ENCODE assay signal across 19 cellular contexts in genomic region chr11:126226334-126227084, GRCh38. TPM values are rescaled to one million over a fixed set of nuclear protein-coding genes. Genes with fewer than 3 reads are reported as not detected.
DNase-seq lines count a peak whose midpoint lies in the region; ATAC-seq, FAIRE-seq and TF ChIP-seq lines count a peak whose summit lies in the region.
"Had no signal": no experiment of that assay in that cellular context is flagged by ENCODE, and none has a peak within 500 bp of the region (broad histone marks: within the 10 kb centered on the region; RNA-seq: fewer than 3 reads in every experiment).

No MANE protein-coding gene starts in this region.

- H3K4me3 ChIP-seq in left ventricle myocardium inferior (no peak overlapping the region), right atrium auricular region (no peak overlapping the region), HL-60 (replicated peaks; ENCODE audit: insufficient read depth, low read length) (no peak overlapping the region), K562 (no peak overlapping the region)
- H3K4me3 ChIP-seq: BLaER1 treated with 17β-estradiol and CSF1 and Interleukin-3, amounts not matched to agents 10 nM and 100 nM; GM23338 had no signal

- no peaks in the 10 kb centered on the region for H3K9me1 ChIP-seq in K562 (ENCODE audit: control insufficient read depth, insufficient read depth, low read length)

- no peak for TF ChIP-seq EP300 in K562 (IDR thresholded peaks at IDR 0.05; ENCODE audit: low read length)

- in situ Hi-C loops in K562 (cut with MboI): no loop called here

- TF ChIP-seq POLR2A in K562 (conservative IDR thresholded peaks at IDR 0.05): no peak

- peak; percentile 51 for ATAC-seq in K562
- ATAC-seq: GM23338, HCT116 had no signal

- 74% methylated on average over 9 of the region's 15 CpGs for WGBS in K562 (ENCODE audit: insufficient coverage, low coverage, missing lambda C conversion rate)

- H3K36me3 ChIP-seq in left ventricle myocardium inferior (no peaks in the 10 kb centered on the region), right atrium auricular region (peaks cover 13% of the 10 kb centered on the region), K562 (ENCODE audit: control insufficient read depth, insufficient read depth, low read length) (peaks cover 12% of the 10 kb centered on the region)

- intact Hi-C loops in left ventricle myocardium inferior (cut with micrococcal nuclease): no loop called here
- intact Hi-C loops in K562 (cut with micrococcal nuclease): no loop called here

- no peaks in the 10 kb centered on the region for H3K27me3 ChIP-seq in left ventricle myocardium inferior (ENCODE audit: low read depth)
- no peaks in the 10 kb centered on the region for H3K27me3 ChIP-seq in right atrium auricular region
- no peaks in the 10 kb centered on the region for H3K27me3 ChIP-seq in HL-60 (ENCODE audit: insufficient read depth, poor library complexity, severe bottlenecking)
- no peaks in the 10 kb centered on the region for H3K27me3 ChIP-seq in K562 (ENCODE audit: control insufficient read depth in 2 of 2, insufficient read depth in 2 of 2, low read length in 2 of 2)
- H3K27me3 ChIP-seq: BLaER1 treated with 17β-estradiol and CSF1 and Interleukin-3, amounts not matched to agents 10 nM and 100 nM had no signal

- peaks cover 38% of the 10 kb centered on the region; the same call in 2 of the 3 replicates for H3K79me2 ChIP-seq in K562 (ENCODE audit: control insufficient read depth, insufficient read depth, low read length)

- DNase-seq in left ventricle myocardium inferior (no peak), right atrium auricular region (ENCODE audit: low spot score) (no peak), HL-60 (ENCODE audit: low read depth in 1 of 2, low spot score in 1 of 2) (peak; percentile 7 to 24), K562 (ENCODE audit: extremely low read depth in 1 of 4, low spot score in 3 of 4) (no peak), germinal center (ENCODE audit: low spot score) (no peak), NCI-H2171 treated with DMSO at 0.1 percent for 48 hours (lab: John Stamatoyannopoulos, UW) (no peak)
- DNase-seq: CD4-positive, CD25-positive, alpha-beta regulatory T cell; CD8-positive, alpha-beta memory T cell; COR-L47; DMS 273 treated with DMSO at 0.1 percent for 48 hours; HFFc6 had no signal

- no peaks in the 10 kb centered on the region for H3K9me3 ChIP-seq in left ventricle myocardium inferior (replicated peaks)
- H3K9me3 ChIP-seq in right atrium auricular region: no peaks in the 10 kb centered on the region
- H3K9me3 ChIP-seq in K562 (replicated peaks; ENCODE audit: control insufficient read depth, insufficient read depth, low read depth, low read length): no peaks in the 10 kb centered on the region

- TF ChIP-seq CTCF in left ventricle myocardium inferior (IDR thresholded peaks at IDR 0.05; ENCODE audit: borderline replicate concordance): no peak
- TF ChIP-seq CTCF in right atrium auricular region (IDR thresholded peaks at IDR 0.05): no peak
- no peak for TF ChIP-seq CTCF in HL-60 (IDR thresholded peaks at IDR 0.05; ENCODE audit: insufficient read depth, low read length)
- no peak for TF ChIP-seq CTCF in K562 (IDR thresholded peaks at IDR 0.05 in 2 of 3, conservative IDR thresholded peaks at IDR 0.05 in 1 of 3; ENCODE audit: insufficient read depth in 2 of 3, low read depth in 1 of 3, low read length in 3 of 3)

- CTCF ChIA-PET in K562 (lab: Yijun Ruan, JAX; ENCODE audit: low intra/inter-chr PET ratio): no interaction called here

- no peaks in the 10 kb centered on the region for H4K20me1 ChIP-seq in K562 (replicated peaks; ENCODE audit: control insufficient read depth, insufficient read depth, low read length)

- BruUV-seq in K562 (replicated peaks; lab: Mats Ljungman, UMichigan): no TSS peak

- POLR2A ChIA-PET in K562 (lab: Yijun Ruan, JAX): interaction anchor here (1.5 to 1.9 kb wide), 2 partner anchors 13 to 14 kb away, joined by 5 read pairs; no protein-coding TSS in a partner anchor

- no peak overlapping the region for H3K9ac ChIP-seq in K562 (ENCODE audit: insufficient read depth in 1 of 2, low read depth in 2 of 2, low read length in 2 of 2)
- H3K9ac ChIP-seq: BLaER1 treated with 17β-estradiol and CSF1 and Interleukin-3, amounts not matched to agents 10 nM and 100 nM had no signal

- peak overlapping the region; percentile 32; the same call in 1 of the 2 replicates for H3K4me2 ChIP-seq in K562 (ENCODE audit: insufficient read depth, low read length)
- H3K4me2 ChIP-seq: BLaER1 treated with 17β-estradiol and CSF1 and Interleukin-3, amounts not matched to agents 10 nM and 100 nM; GM23338 had no signal

- peak overlapping the region; percentile 28 for H3K27ac ChIP-seq in left ventricle myocardium inferior (replicated peaks)
- H3K27ac ChIP-seq in right atrium auricular region: no peak overlapping the region
- H3K27ac ChIP-seq in HL-60 (replicated peaks): peak overlapping the region; percentile 62
- peak overlapping the region; percentile 70 for H3K27ac ChIP-seq in K562 (ENCODE audit: extremely low read depth, low read depth, low read length)
- H3K27ac ChIP-seq: BLaER1 treated with 17β-estradiol and CSF1 and Interleukin-3, amounts not matched to agents 10 nM and 100 nM had no signal

- H3K4me1 ChIP-seq in left ventricle myocardium inferior (peaks cover 21% of the 10 kb centered on the region), right atrium auricular region (peaks cover 0 to under 1% of the 10 kb centered on the region in 2 donors), K562 (replicated peaks in 1 of 2; ENCODE audit: control insufficient read depth in 2 of 2, insufficient read depth in 2 of 2, low read length in 2 of 2) (no peaks in the 10 kb centered on the region; a peak in 2 of 5 replicates)

- no peak for FAIRE-seq in K562 (lab: Jason Lieb, UNC)
- FAIRE-seq: G401.6, GM12892, GM18507, H54, HTR-8/SVneo had no signal

- H2AFZ ChIP-seq in K562 (ENCODE audit: low read depth, low read length): peak overlapping the region; percentile 78
- H2AFZ ChIP-seq: GM23338 had no signal

- no peak for TF ChIP-seq RAD21 in K562 (CRISPR knock-in tag; conservative IDR thresholded peaks at IDR 0.05 in 1 of 2, IDR thresholded peaks at IDR 0.05 in 1 of 2)

RNA-seq across cellular contexts. Expression of gene FAM118B, which starts 14.9 kb away (rescaled TPM):
- 26.7 TPM for total RNA-seq in left ventricle myocardium inferior
- total RNA-seq in right atrium auricular region: 10 to 100 TPM; 16.0 to 16.3 TPM
- total RNA-seq in K562 (2011; cell fraction: chromatin; rRNA removed; ENCODE audit: low replicate concordance): 19.2 and 31.7 TPM in 2 replicates
- 10.5 and 13.8 TPM in 2 replicates for total RNA-seq in K562 (2011; cell fraction: nucleolus; rRNA removed)
- total RNA-seq in K562 (2011; cell fraction: nucleoplasm; rRNA removed): 20.2 and 35.6 TPM in 2 replicates
- total RNA-seq in K562 (2014; rRNA removed): 12.0 and 15.0 TPM in 2 replicates
- total RNA-seq in K562 (2014; rRNA removed; fragmentation: Illumina TruSeq; extraction: Trizol): 22.1 and 25.1 TPM in 2 replicates
- total RNA-seq in K562 (2015; rRNA removed; fragmentation: Illumina TruSeq; extraction: Trizol): 23.4 and 27.3 TPM in 2 replicates
- total RNA-seq in K562 (2021): 17.8 and 19.0 TPM in 2 replicates
- polyA plus RNA-seq in K562 (2011; rRNA removed): 12.4 and 23.9 TPM in 2 replicates
- polyA plus RNA-seq in K562 (2011; cell fraction: cytosol; rRNA removed): 7.1 and 7.7 TPM in 2 replicates
- polyA plus RNA-seq in K562 (2011; cell fraction: nucleus; rRNA removed): 6.8 and 7.1 TPM in 2 replicates
- 11.3 and 18.0 TPM in 2 replicates for polyA plus RNA-seq in K562 (2012)
- 17.6 and 20.0 TPM in 2 replicates for polyA plus RNA-seq in K562 (2014; fragmentation: Illumina TruSeq; extraction: Trizol)
- 10 to 100 TPM; 31.8 to 49.0 TPM for polyA plus RNA-seq in K562 (2014; fragmentation: Nextera tagmentation; extraction: Ambion mirVana)
- 13.8 and 17.2 TPM in 2 replicates for polyA plus RNA-seq in K562 (2014; rRNA removed)
- polyA minus RNA-seq in K562 (2011; rRNA and poly(A)+ RNA removed): 12.1 and 15.2 TPM in 2 replicates
- 4.2 and 5.3 TPM in 2 replicates for polyA minus RNA-seq in K562 (2011; cell fraction: cytosol; rRNA and poly(A)+ RNA removed)
- 7.8 and 9.3 TPM in 2 replicates for polyA minus RNA-seq in K562 (2011; cell fraction: nucleus; rRNA and poly(A)+ RNA removed)

RNA-seq across cellular contexts. Expression of gene RPUSD4, which starts 15.1 kb away (rescaled TPM):
- 37.6 TPM for total RNA-seq in left ventricle myocardium inferior
- total RNA-seq in right atrium auricular region: 10 to 100 TPM; 13.3 to 14.3 TPM
- total RNA-seq in K562 (2011; cell fraction: chromatin; rRNA removed; ENCODE audit: low replicate concordance): 67.3 and 72.3 TPM in 2 replicates
- total RNA-seq in K562 (2011; cell fraction: nucleolus; rRNA removed): 44.7 and 53.4 TPM in 2 replicates
- 62.1 and 73.7 TPM in 2 replicates for total RNA-seq in K562 (2011; cell fraction: nucleoplasm; rRNA removed)
- 37.6 and 43.1 TPM in 2 replicates for total RNA-seq in K562 (2014; rRNA removed)
- 36.2 and 42.6 TPM in 2 replicates for total RNA-seq in K562 (2014; rRNA removed; fragmentation: Illumina TruSeq; extraction: Trizol)
- 36.5 and 39.0 TPM in 2 replicates for total RNA-seq in K562 (2015; rRNA removed; fragmentation: Illumina TruSeq; extraction: Trizol)
- total RNA-seq in K562 (2021): 45.8 and 47.8 TPM in 2 replicates
- polyA plus RNA-seq in K562 (2011; rRNA removed): 44.5 and 56.2 TPM in 2 replicates
- 43.7 and 51.9 TPM in 2 replicates for polyA plus RNA-seq in K562 (2011; cell fraction: cytosol; rRNA removed)
- polyA plus RNA-seq in K562 (2011; cell fraction: nucleus; rRNA removed): 48.9 and 90.2 TPM in 2 replicates
- 35.8 and 46.1 TPM in 2 replicates for polyA plus RNA-seq in K562 (2012)
- polyA plus RNA-seq in K562 (2014; fragmentation: Illumina TruSeq; extraction: Trizol): 44.6 and 51.7 TPM in 2 replicates
- 10 to 100 TPM; 27.4 to 52.8 TPM for polyA plus RNA-seq in K562 (2014; fragmentation: Nextera tagmentation; extraction: Ambion mirVana)
- polyA plus RNA-seq in K562 (2014; rRNA removed): 47.5 and 53.3 TPM in 2 replicates
- 79.2 and 130 TPM in 2 replicates for polyA minus RNA-seq in K562 (2011; rRNA and poly(A)+ RNA removed)
- 16.5 and 34.6 TPM in 2 replicates for polyA minus RNA-seq in K562 (2011; cell fraction: cytosol; rRNA and poly(A)+ RNA removed)
- 25.7 and 32.0 TPM in 2 replicates for polyA minus RNA-seq in K562 (2011; cell fraction: nucleus; rRNA and poly(A)+ RNA removed)

RNA-seq across cellular contexts. Expression of gene SRPRA, which starts 42.2 kb away (rescaled TPM):
- total RNA-seq in left ventricle myocardium inferior (64.2 TPM), right atrium auricular region (10 to 100 TPM; 70.3 to 91.9 TPM), K562 (2014; rRNA removed) (56.9 and 72.5 TPM in 2 replicates), K562 (2014; rRNA removed; fragmentation: Illumina TruSeq; extraction: Trizol) (68.8 and 73.6 TPM in 2 replicates), K562 (2015; rRNA removed; fragmentation: Illumina TruSeq; extraction: Trizol) (74.6 and 75.8 TPM in 2 replicates), K562 (2021) (108 and 112 TPM in 2 replicates)
- total RNA-seq in K562 (2011; cell fraction: chromatin; rRNA removed; ENCODE audit: low replicate concordance): 416 and 492 TPM in 2 replicates
- 234 TPM in 2 replicates for total RNA-seq in K562 (2011; cell fraction: nucleolus; rRNA removed)
- total RNA-seq in K562 (2011; cell fraction: nucleoplasm; rRNA removed): 263 and 270 TPM in 2 replicates
- polyA plus RNA-seq in K562 (2011; rRNA removed) (89.6 and 93.4 TPM in 2 replicates), K562 (2014; fragmentation: Illumina TruSeq; extraction: Trizol) (114 and 124 TPM in 2 replicates), K562 (2014; fragmentation: Nextera tagmentation; extraction: Ambion mirVana) (100 to 1,000 TPM in 1 of 2 experiments, 10 to 100 TPM in 1; 33.5 to 106 TPM), K562 (2014; rRNA removed) (78.0 and 80.0 TPM in 2 replicates)
- polyA plus RNA-seq in K562 (2011; cell fraction: cytosol; rRNA removed): 95.3 and 119 TPM in 2 replicates
- 205 and 262 TPM in 2 replicates for polyA plus RNA-seq in K562 (2011; cell fraction: nucleus; rRNA removed)
- 86.3 and 141 TPM in 2 replicates for polyA plus RNA-seq in K562 (2012)
- polyA minus RNA-seq in K562 (2011; rRNA and poly(A)+ RNA removed): 103 and 132 TPM in 2 replicates
- 50.4 and 71.8 TPM in 2 replicates for polyA minus RNA-seq in K562 (2011; cell fraction: cytosol; rRNA and poly(A)+ RNA removed)
- polyA minus RNA-seq in K562 (2011; cell fraction: nucleus; rRNA and poly(A)+ RNA removed): 97.2 and 106 TPM in 2 replicates

RNA-seq across cellular contexts. Expression of gene FOXRED1, which starts 42.4 kb away (rescaled TPM):
- total RNA-seq in left ventricle myocardium inferior (27.7 TPM), right atrium auricular region (10 to 100 TPM; 19.1 to 26.6 TPM), K562 (2014; rRNA removed) (52.4 and 62.7 TPM in 2 replicates), K562 (2014; rRNA removed; fragmentation: Illumina TruSeq; extraction: Trizol) (39.1 and 48.1 TPM in 2 replicates), K562 (2015; rRNA removed; fragmentation: Illumina TruSeq; extraction: Trizol) (53.1 and 55.2 TPM in 2 replicates), K562 (2021) (63.4 and 63.6 TPM in 2 replicates)
- total RNA-seq in K562 (2011; cell fraction: chromatin; rRNA removed; ENCODE audit: low replicate concordance): 196 and 237 TPM in 2 replicates
- total RNA-seq in K562 (2011; cell fraction: nucleolus; rRNA removed): 99.1 and 124 TPM in 2 replicates
- 161 and 215 TPM in 2 replicates for total RNA-seq in K562 (2011; cell fraction: nucleoplasm; rRNA removed)
- polyA plus RNA-seq in K562 (2011; rRNA removed) (58.6 and 83.5 TPM in 2 replicates), K562 (2014; fragmentation: Illumina TruSeq; extraction: Trizol) (73.3 and 80.3 TPM in 2 replicates), K562 (2014; fragmentation: Nextera tagmentation; extraction: Ambion mirVana) (10 to 100 TPM; 14.1 to 26.2 TPM), K562 (2014; rRNA removed) (93.2 and 94.4 TPM in 2 replicates)
- 81.0 and 172 TPM in 2 replicates for polyA plus RNA-seq in K562 (2011; cell fraction: cytosol; rRNA removed)
- 104 and 170 TPM in 2 replicates for polyA plus RNA-seq in K562 (2011; cell fraction: nucleus; rRNA removed)
- polyA plus RNA-seq in K562 (2012): 51.6 and 56.6 TPM in 2 replicates
- polyA minus RNA-seq in K562 (2011; rRNA and poly(A)+ RNA removed): 32.7 and 55.3 TPM in 2 replicates
- 15.6 and 31.4 TPM in 2 replicates for polyA minus RNA-seq in K562 (2011; cell fraction: cytosol; rRNA and poly(A)+ RNA removed)
- polyA minus RNA-seq in K562 (2011; cell fraction: nucleus; rRNA and poly(A)+ RNA removed): 31.7 and 34.6 TPM in 2 replicates

RNA-seq across cellular contexts. Expression of gene TIRAP, which starts 56.4 kb away (rescaled TPM):
- total RNA-seq in left ventricle myocardium inferior (6.0 TPM), right atrium auricular region (1 to 10 TPM; 6.3 to 7.4 TPM), K562 (2014; rRNA removed) (1.7 and 2.9 TPM in 2 replicates), K562 (2014; rRNA removed; fragmentation: Illumina TruSeq; extraction: Trizol) (3.0 and 3.7 TPM in 2 replicates), K562 (2015; rRNA removed; fragmentation: Illumina TruSeq; extraction: Trizol) (5.2 and 5.4 TPM in 2 replicates), K562 (2021) (5.3 and 6.2 TPM in 2 replicates)
- 6.0 and 9.3 TPM in 2 replicates for total RNA-seq in K562 (2011; cell fraction: chromatin; rRNA removed; ENCODE audit: low replicate concordance)
- total RNA-seq in K562 (2011; cell fraction: nucleolus; rRNA removed): 5.7 and 7.0 TPM in 2 replicates
- 5.2 and 5.5 TPM in 2 replicates for total RNA-seq in K562 (2011; cell fraction: nucleoplasm; rRNA removed)
- polyA plus RNA-seq in K562 (2011; rRNA removed) (1.7 and 3.6 TPM in 2 replicates), K562 (2014; fragmentation: Illumina TruSeq; extraction: Trizol) (7.8 and 8.7 TPM in 2 replicates), K562 (2014; fragmentation: Nextera tagmentation; extraction: Ambion mirVana) (1 to 10 TPM in 1 of 2 experiments, under 1 TPM in 1; 0.60 to 1.3 TPM), K562 (2014; rRNA removed) (3.2 and 4.9 TPM in 2 replicates)
- polyA plus RNA-seq in K562 (2011; cell fraction: cytosol; rRNA removed): 2.8 and 7.5 TPM in 2 replicates
- 1.7 and 3.8 TPM in 2 replicates for polyA plus RNA-seq in K562 (2011; cell fraction: nucleus; rRNA removed)
- 4.9 and 7.3 TPM in 2 replicates for polyA plus RNA-seq in K562 (2012)
- 1.8 and 3.3 TPM in 2 replicates for polyA minus RNA-seq in K562 (2011; rRNA and poly(A)+ RNA removed)
- polyA minus RNA-seq in K562 (2011; cell fraction: cytosol; rRNA and poly(A)+ RNA removed): 1.4 and 3.7 TPM in 2 replicates
- 2.3 and 2.7 TPM in 2 replicates for polyA minus RNA-seq in K562 (2011; cell fraction: nucleus; rRNA and poly(A)+ RNA removed)

Comparison
In these comparisons a context has a peak if more than half of its experiments do, and no peak if none do; other contexts are left out.
1. H3K27ac ChIP-seq: peak in left ventricle myocardium inferior (single experiment), HL-60 (single experiment) and K562 (single experiment); none in right atrium auricular region (0 of 2).
2. DNase-seq: peak in HL-60 (2 of 2); none in left ventricle myocardium inferior (single experiment), right atrium auricular region (single experiment), K562 (0 of 4), germinal center (single experiment) and NCI-H2171 treated with DMSO at 0.1 percent for 48 hours (single experiment).